10 cellular contexts compared by ENCODE assay signal in genomic region chr3:133437391-133438093, GRCh38. TPM values are rescaled to one million over a fixed set of nuclear protein-coding genes. Genes with fewer than 3 reads are reported as not detected.
DNase-seq lines count a peak whose midpoint lies in the region; ATAC-seq and TF ChIP-seq lines count a peak whose summit lies in the region.
"Had no signal": no experiment of that assay in that cellular context is flagged by ENCODE, and none has a peak within 500 bp of the region (broad histone marks: within the 10 kb centered on the region; RNA-seq: fewer than 3 reads in every experiment).

No MANE protein-coding gene starts in this region.

- H3K4me3 Mint-ChIP-seq in T-helper 2 cell treated with Interferon-gamma antibody and Interleukin-4, amounts not matched to agents 5 μg/mL and 100 μg/mL, for 36 hours = no peak overlapping the region
- H3K4me3 Mint-ChIP-seq: H9 had no signal

- H3K4me3 ChIP-seq in thyroid gland (replicated peaks in 1 of 3) = no peak overlapping the region

- H3K27me3 Mint-ChIP-seq in T-helper 2 cell treated with Interferon-gamma antibody and Interleukin-4, amounts not matched to agents 5 μg/mL and 100 μg/mL, for 36 hours (ENCODE audit: low read depth) = no peaks in the 10 kb centered on the region

- H3K27ac ChIP-seq in thyroid gland = peak overlapping the region in 2 of 3 donors; percentile 23 to 49

- H3K9me3 Mint-ChIP-seq in T-helper 2 cell treated with Interferon-gamma antibody and Interleukin-4, amounts not matched to agents 5 μg/mL and 100 μg/mL, for 36 hours = peaks cover 12% of the 10 kb centered on the region

- TF ChIP-seq POLR2A in thyroid gland (IDR thresholded peaks at IDR 0.05) = no peak

- no peak for DNase-seq in T-helper 2 cell treated with Interferon-gamma antibody and Interleukin-4, amounts not matched to agents 5 μg/mL and 100 μg/mL, for 36 hours (ENCODE audit: low spot score)
- no peak for DNase-seq in T-helper 2 cell
- peak; percentile 18 for DNase-seq in NOMO-1 treated with dmso at 0.1 percent for 144 hours (lab: John Stamatoyannopoulos, UW; ENCODE audit: unreplicated experiment)
- DNase-seq in thyroid gland = peak; percentile 27 to 44
- DNase-seq in NCI-H82 (lab: John Stamatoyannopoulos, UW) = no peak
- no peak for DNase-seq in omental fat pad (ENCODE audit: low spot score)
- DNase-seq: H9; NK-92 treated with Interleukin-12 subunit alpha and Interleukin-12 subunit beta, amount 100 ng/mL, for 24 hours had no signal

- intact Hi-C loops in thyroid gland (cut with DNase I) = no loop called here

- ATAC-seq in esophagus mucosa (peak; percentile 20), GM19328 (IDR thresholded peaks at IDR 0.05; ENCODE audit: unreplicated experiment) (no peak), omental fat pad (ENCODE audit: low FRiP score) (no peak)

- peaks cover 6% of the 10 kb centered on the region for H3K36me3 Mint-ChIP-seq in T-helper 2 cell treated with Interferon-gamma antibody and Interleukin-4, amounts not matched to agents 5 μg/mL and 100 μg/mL, for 36 hours (ENCODE audit: low read depth)

- no peaks in the 10 kb centered on the region for H3K27me3 ChIP-seq in thyroid gland

- H3K4me1 ChIP-seq in thyroid gland = peaks cover 2 to 18% of the 10 kb centered on the region in 2 donors

- 72 to 73% methylated on average over 10 of the region's 10 CpGs for WGBS in thyroid gland, 2 donors

- peak in 3 of 6 experiments; percentile 25 to 39 (median 35) for TF ChIP-seq CTCF in thyroid gland (IDR thresholded peaks at IDR 0.05)
- TF ChIP-seq CTCF in omental fat pad (IDR thresholded peaks at IDR 0.05) = no peak

- peak overlapping the region; percentile 2 for H3K27ac Mint-ChIP-seq in T-helper 2 cell treated with Interferon-gamma antibody and Interleukin-4, amounts not matched to agents 5 μg/mL and 100 μg/mL, for 36 hours
- H3K27ac Mint-ChIP-seq: H9 had no signal

- no peaks in the 10 kb centered on the region for H3K36me3 ChIP-seq in thyroid gland

- H3K9me3 ChIP-seq in thyroid gland = no peaks in the 10 kb centered on the region

- H3K4me1 Mint-ChIP-seq in T-helper 2 cell treated with Interferon-gamma antibody and Interleukin-4, amounts not matched to agents 5 μg/mL and 100 μg/mL, for 36 hours (ENCODE audit: low read depth) = peaks cover 14% of the 10 kb centered on the region
- H3K4me1 Mint-ChIP-seq: H9 had no signal

RNA-seq across cellular contexts. Expression of gene BFSP2, which starts 37.7 kb away (rescaled TPM):
- not detected for total RNA-seq in esophagus mucosa
- not detected for total RNA-seq in thyroid gland
- not detected for total RNA-seq in omental fat pad
- total RNA-seq: H9 had no signal

Comparison
In these comparisons a context has a peak if more than half of its experiments do, and no peak if none do; other contexts are left out.
1. DNase-seq: peak in NOMO-1 treated with dmso at 0.1 percent for 144 hours (single experiment) and thyroid gland (2 of 2); none in T-helper 2 cell treated with Interferon-gamma antibody and Interleukin-4, amounts not matched to agents 5 μg/mL and 100 μg/mL, for 36 hours (single experiment), T-helper 2 cell (0 of 5), NCI-H82 (single experiment) and omental fat pad (single experiment).